2 cellular contexts compared by ENCODE assay signal in the genomic region with DNA sequence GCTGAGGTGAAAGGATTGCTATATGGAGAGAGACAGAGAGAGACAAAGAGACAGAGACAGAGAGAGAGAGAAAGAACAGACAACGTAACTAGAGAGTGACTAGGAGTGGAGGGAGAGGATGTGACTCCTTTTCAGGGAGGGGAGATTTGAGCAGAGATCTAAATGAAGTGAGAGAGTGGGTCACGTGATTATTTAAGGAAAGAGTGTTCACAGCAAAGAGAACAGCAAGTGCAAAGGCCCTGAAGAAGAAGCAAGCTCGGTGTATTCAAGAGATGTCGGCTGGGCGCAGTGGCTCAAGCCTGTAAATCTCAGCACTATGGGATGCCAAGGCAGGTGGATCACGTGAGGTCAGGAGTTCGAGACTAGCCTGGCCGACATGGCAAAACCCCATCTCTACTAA.
A peak's percentile ranks its signal among the peaks of the same experiment; 100 is the strongest.
TF ChIP-seq lines count a peak whose summit lies in the region.

No MANE protein-coding gene starts in this region.

TF ChIP-seq in HEK293, 187 proteins besides CTCF, POLR2A, EP300 and RAD21:
- TF ChIP-seq ZNF768 (tag by site-specific recombination; IDR thresholded peaks at IDR 0.05) (no peak), ZNF623 (tag by site-specific recombination; IDR thresholded peaks at IDR 0.05) (peak; percentile 81)

TF ChIP-seq in GM12878, 131 proteins besides CTCF, POLR2A, EP300 and RAD21:
- TF ChIP-seq BHLHE40 (IDR thresholded peaks at IDR 0.05; ENCODE audit: borderline replicate concordance in 1 of 2, low read depth in 2 of 2, low read length in 1 of 2), result peak in 1 of 2 experiments; percentile 4; a peak in 1 of 4 replicates
- no peak for TF ChIP-seq SRF (IDR thresholded peaks at IDR 0.05; ENCODE audit: low read depth in 2 of 2, low read length in 2 of 2)
- no peak for TF ChIP-seq NBN (IDR thresholded peaks at IDR 0.05)
- TF ChIP-seq MXI1 (IDR thresholded peaks at IDR 0.05; ENCODE audit: low read depth, low read length), result no peak
- TF ChIP-seq GATAD2B (conservative IDR thresholded peaks at IDR 0.05; ENCODE audit: low read depth), result no peak
- TF ChIP-seq, protein P1, sequence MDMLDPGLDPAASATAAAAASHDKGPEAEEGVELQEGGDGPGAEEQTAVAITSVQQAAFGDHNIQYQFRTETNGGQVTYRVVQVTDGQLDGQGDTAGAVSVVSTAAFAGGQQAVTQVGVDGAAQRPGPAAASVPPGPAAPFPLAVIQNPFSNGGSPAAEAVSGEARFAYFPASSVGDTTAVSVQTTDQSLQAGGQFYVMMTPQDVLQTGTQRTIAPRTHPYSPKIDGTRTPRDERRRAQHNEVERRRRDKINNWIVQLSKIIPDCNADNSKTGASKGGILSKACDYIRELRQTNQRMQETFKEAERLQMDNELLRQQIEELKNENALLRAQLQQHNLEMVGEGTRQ (IDR thresholded peaks at IDR 0.05; ENCODE audit: borderline replicate concordance, low read depth, low read length), result no peak
- peak; percentile 53; the same call in 1 of the 2 replicates for TF ChIP-seq RAD51 (IDR thresholded peaks at IDR 0.05)
- no peak for TF ChIP-seq ETV6 (conservative IDR thresholded peaks at IDR 0.05 in 1 of 2, IDR thresholded peaks at IDR 0.05 in 1 of 2; ENCODE audit: borderline replicate concordance in 1 of 2, low read depth in 1 of 2)
- TF ChIP-seq, protein P2, sequence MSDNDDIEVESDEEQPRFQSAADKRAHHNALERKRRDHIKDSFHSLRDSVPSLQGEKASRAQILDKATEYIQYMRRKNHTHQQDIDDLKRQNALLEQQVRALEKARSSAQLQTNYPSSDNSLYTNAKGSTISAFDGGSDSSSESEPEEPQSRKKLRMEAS (IDR thresholded peaks at IDR 0.05; ENCODE audit: low read depth, low read length), result no peak
- TF ChIP-seq, protein P3, sequence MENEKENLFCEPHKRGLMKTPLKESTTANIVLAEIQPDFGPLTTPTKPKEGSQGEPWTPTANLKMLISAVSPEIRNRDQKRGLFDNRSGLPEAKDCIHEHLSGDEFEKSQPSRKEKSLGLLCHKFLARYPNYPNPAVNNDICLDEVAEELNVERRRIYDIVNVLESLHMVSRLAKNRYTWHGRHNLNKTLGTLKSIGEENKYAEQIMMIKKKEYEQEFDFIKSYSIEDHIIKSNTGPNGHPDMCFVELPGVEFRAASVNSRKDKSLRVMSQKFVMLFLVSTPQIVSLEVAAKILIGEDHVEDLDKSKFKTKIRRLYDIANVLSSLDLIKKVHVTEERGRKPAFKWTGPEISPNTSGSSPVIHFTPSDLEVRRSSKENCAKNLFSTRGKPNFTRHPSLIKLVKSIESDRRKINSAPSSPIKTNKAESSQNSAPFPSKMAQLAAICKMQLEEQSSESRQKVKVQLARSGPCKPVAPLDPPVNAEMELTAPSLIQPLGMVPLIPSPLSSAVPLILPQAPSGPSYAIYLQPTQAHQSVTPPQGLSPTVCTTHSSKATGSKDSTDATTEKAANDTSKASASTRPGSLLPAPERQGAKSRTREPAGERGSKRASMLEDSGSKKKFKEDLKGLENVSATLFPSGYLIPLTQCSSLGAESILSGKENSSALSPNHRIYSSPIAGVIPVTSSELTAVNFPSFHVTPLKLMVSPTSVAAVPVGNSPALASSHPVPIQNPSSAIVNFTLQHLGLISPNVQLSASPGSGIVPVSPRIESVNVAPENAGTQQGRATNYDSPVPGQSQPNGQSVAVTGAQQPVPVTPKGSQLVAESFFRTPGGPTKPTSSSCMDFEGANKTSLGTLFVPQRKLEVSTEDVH (IDR thresholded peaks at IDR 0.05; ENCODE audit: low read depth, partially characterized antibody), result no peak
- TF ChIP-seq ATF7 (IDR thresholded peaks at IDR 0.05; ENCODE audit: low read depth), result no peak
